ENCODE assay signal across 27 cellular contexts in the genomic region with DNA sequence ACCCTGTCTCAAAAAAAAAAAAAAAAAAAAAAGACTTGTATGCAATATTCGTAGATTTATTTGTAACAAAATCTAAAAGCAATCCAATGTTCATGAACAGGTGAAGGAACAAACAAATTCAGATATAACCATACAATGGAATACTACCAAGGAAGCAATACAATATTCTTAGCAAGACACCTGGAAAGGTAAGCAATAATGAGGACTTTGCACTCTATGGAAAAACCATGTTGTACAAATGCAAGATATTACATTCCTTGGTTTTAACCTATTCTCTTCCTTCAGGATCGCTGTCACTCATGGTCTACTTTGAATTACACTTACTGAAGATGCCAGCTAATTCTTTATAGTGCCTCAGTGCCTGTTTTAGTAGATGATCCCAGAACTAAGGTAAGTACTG. TPM values are rescaled to one million over a fixed set of nuclear protein-coding genes. Genes with fewer than 3 reads are reported as not detected.
DNase-seq lines count a peak whose midpoint lies in the region; ATAC-seq, FAIRE-seq and TF ChIP-seq lines count a peak whose summit lies in the region.
"Had no signal": no experiment of that assay in that cellular context is flagged by ENCODE, and none has a peak within 500 bp of the region (broad histone marks: within the 10 kb centered on the region; RNA-seq: fewer than 3 reads in every experiment).

No MANE protein-coding gene starts in this region.

- no TSS peak for BruUV-seq in PC-3 (replicated peaks; lab: Mats Ljungman, UMichigan)

- H3K9me1 ChIP-seq in keratinocyte (ENCODE audit: control insufficient read depth, extremely low read depth, insufficient read depth, low read length), result no peaks in the 10 kb centered on the region

- H3K27me3 ChIP-seq in PC-3 (ENCODE audit: low read length) (no peaks in the 10 kb centered on the region), astrocyte (ENCODE audit: insufficient read depth, low read length) (no peaks in the 10 kb centered on the region), keratinocyte (ENCODE audit: control insufficient read depth, extremely low read depth, insufficient read depth, low read length) (no peaks in the 10 kb centered on the region), small intestine (ENCODE audit: control insufficient read depth in 2 of 2, insufficient read depth in 2 of 2, low read length in 2 of 2) (no peaks in the 10 kb centered on the region), MM.1S (replicated peaks; ENCODE audit: insufficient read depth, low read length) (no peaks in the 10 kb centered on the region)
- H3K27me3 ChIP-seq: BE2C; BLaER1 treated with 17β-estradiol and CSF1 and Interleukin-3, amounts not matched to agents 10 nM and 100 nM had no signal

- peaks cover 2% of the 10 kb centered on the region for H3K9me3 Mint-ChIP-seq in astrocyte (ENCODE audit: unreplicated experiment)

- no peaks in the 10 kb centered on the region for H3K9me3 ChIP-seq in PC-3 (ENCODE audit: low read length)
- H3K9me3 ChIP-seq in astrocyte (ENCODE audit: insufficient read depth, low read depth, low read length), result no peaks in the 10 kb centered on the region
- H3K9me3 ChIP-seq in keratinocyte (ENCODE audit: control insufficient read depth, low read depth, low read length), result no peaks in the 10 kb centered on the region
- H3K9me3 ChIP-seq in small intestine (ENCODE audit: control insufficient read depth, low read depth), result no peaks in the 10 kb centered on the region
- no peaks in the 10 kb centered on the region for H3K9me3 ChIP-seq in MM.1S (replicated peaks; ENCODE audit: insufficient read depth, low read length)
- H3K9me3 ChIP-seq: A549; BE2C; BLaER1 treated with 17β-estradiol and CSF1 and Interleukin-3, amounts not matched to agents 10 nM and 100 nM had no signal

- ATAC-seq in PC-3 (no peak), HG03521 (IDR thresholded peaks at IDR 0.05; ENCODE audit: unreplicated experiment) (no peak)
- ATAC-seq: A549, GM12878 had no signal

- H3K9ac ChIP-seq in PC-3 (ENCODE audit: low read length) (peak overlapping the region; percentile 68), astrocyte (ENCODE audit: low read length) (no peak overlapping the region), keratinocyte (ENCODE audit: control insufficient read depth, extremely low read depth, insufficient read depth, low read length) (no peak overlapping the region), MM.1S (ENCODE audit: low read length) (no peak overlapping the region)
- H3K9ac ChIP-seq: BLaER1 treated with 17β-estradiol and CSF1 and Interleukin-3, amounts not matched to agents 10 nM and 100 nM; GM23248 had no signal

- H3K4me3 ChIP-seq in PC-3 (ENCODE audit: low read length), result no peak overlapping the region
- no peak overlapping the region for H3K4me3 ChIP-seq in astrocyte (ENCODE audit: insufficient read depth, low read depth, low read length)
- H3K4me3 ChIP-seq in keratinocyte (ENCODE audit: control insufficient read depth in 2 of 3, extremely low read depth in 1 of 3, insufficient read depth in 2 of 3, low read depth in 1 of 3, low read length in 3 of 3), result no peak overlapping the region
- H3K4me3 ChIP-seq in small intestine (ENCODE audit: low read depth in 1 of 2, low read length in 2 of 2), result no peak overlapping the region
- no peak overlapping the region for H3K4me3 ChIP-seq in MM.1S (ENCODE audit: low read length)
- H3K4me3 ChIP-seq: A549; BLaER1 treated with 17β-estradiol and CSF1 and Interleukin-3, amounts not matched to agents 10 nM and 100 nM; GM12878; GM23248 had no signal

- H3K27me3 Mint-ChIP-seq in astrocyte (ENCODE audit: low read depth, unreplicated experiment), result no peaks in the 10 kb centered on the region

- CTCF ChIA-PET in PC-3 (lab: Charles Lee), result no interaction called here

- TF ChIP-seq CTCF in PC-3 (conservative IDR thresholded peaks at IDR 0.05; ENCODE audit: low read depth, low read length) (no peak), astrocyte (IDR thresholded peaks at IDR 0.05; ENCODE audit: insufficient read depth, low read depth, low read length) (no peak), keratinocyte (optimal IDR thresholded peaks at IDR 0.05 in 1 of 3, IDR thresholded peaks at IDR 0.05 in 1 of 3, conservative IDR thresholded peaks at IDR 0.05 in 1 of 3; ENCODE audit: extremely low read depth in 1 of 3, insufficient read depth in 2 of 3, low read length in 3 of 3) (no peak), MM.1S (IDR thresholded peaks at IDR 0.05; ENCODE audit: low read length) (no peak)

- H3K4me2 ChIP-seq in PC-3 (ENCODE audit: low read length) (no peak overlapping the region; the same call in 1 of the 2 replicates), astrocyte (ENCODE audit: low read length) (no peak overlapping the region), keratinocyte (ENCODE audit: control insufficient read depth, extremely low read depth, insufficient read depth, low read depth, low read length) (no peak overlapping the region), MM.1S (ENCODE audit: low read depth, low read length) (no peak overlapping the region)
- H3K4me2 ChIP-seq: A549; BLaER1 treated with 17β-estradiol and CSF1 and Interleukin-3, amounts not matched to agents 10 nM and 100 nM had no signal

- no peaks in the 10 kb centered on the region for H3K9me2 ChIP-seq in PC-3 (replicated peaks; ENCODE audit: low read length)
- H3K9me2 ChIP-seq in MM.1S (replicated peaks; ENCODE audit: insufficient read depth, low read length), result no peaks in the 10 kb centered on the region

- no peak for FAIRE-seq in astrocyte (lab: Jason Lieb, UNC)
- peak; percentile 29 for FAIRE-seq in keratinocyte (lab: Jason Lieb, UNC)
- FAIRE-seq in small intestine (lab: Jason Lieb, UNC), result no peak
- FAIRE-seq: A549, D721Med, GM12878, GM19239, H1 had no signal

- DNase-seq in PC-3 (no peak), astrocyte (ENCODE audit: low read depth) (no peak), keratinocyte (ENCODE audit: low read depth, low spot score) (no peak), small intestine (peak; percentile 43), MM.1S (no peak), hypothalamus (lab: John Stamatoyannopoulos, UW) (no peak)
- DNase-seq: 8988T; ACHN; AML-193; BE2C; CD4-positive, alpha-beta T cell; CD8-positive, alpha-beta memory T cell; DMS 273 treated with DMSO at 0.1 percent for 48 hours; DMS79; EL; GDM1; GM23248; H7; HCEC 1CT had no signal

- no peaks in the 10 kb centered on the region for H3K79me2 ChIP-seq in PC-3 (ENCODE audit: low read length)
- H3K79me2 ChIP-seq in astrocyte (ENCODE audit: insufficient read depth, low read length), result no peaks in the 10 kb centered on the region
- no peaks in the 10 kb centered on the region for H3K79me2 ChIP-seq in keratinocyte (ENCODE audit: control insufficient read depth, insufficient read depth, low read length)
- H3K79me2 ChIP-seq in MM.1S (ENCODE audit: low read length), result no peaks in the 10 kb centered on the region

- 60 to 83% (median 82%) methylated on average over 2 of the region's 2 CpGs for WGBS in small intestine, 3 donors

- H3K4me1 ChIP-seq in PC-3 (ENCODE audit: insufficient read depth, low read length) (peaks cover 46% of the 10 kb centered on the region), astrocyte (ENCODE audit: insufficient read depth, low read length) (no peaks in the 10 kb centered on the region), keratinocyte (ENCODE audit: control insufficient read depth, extremely low read depth, insufficient read depth, low read length) (peaks cover 38% of the 10 kb centered on the region), small intestine (ENCODE audit: control insufficient read depth in 2 of 2, insufficient read depth in 1 of 2, low read depth in 1 of 2, low read length in 1 of 2) (no peaks in the 10 kb centered on the region), MM.1S (ENCODE audit: low read length) (no peaks in the 10 kb centered on the region)
- H3K4me1 ChIP-seq: BE2C had no signal

- dilution Hi-C loops in keratinocyte (cut with MboI; ENCODE audit: extremely low pct_ligation_motif_present, low sequenced_read_pairs), result no loop called here

- H4K20me1 ChIP-seq in PC-3 (ENCODE audit: low read length), result no peaks in the 10 kb centered on the region
- H4K20me1 ChIP-seq in astrocyte (ENCODE audit: insufficient read depth, low read length), result no peaks in the 10 kb centered on the region
- H4K20me1 ChIP-seq in keratinocyte (ENCODE audit: control insufficient read depth, extremely low read depth, insufficient read depth, low read length), result no peaks in the 10 kb centered on the region
- H4K20me1 ChIP-seq in MM.1S (ENCODE audit: insufficient read depth, low read length), result no peaks in the 10 kb centered on the region
- H4K20me1 ChIP-seq: BLaER1 treated with 17β-estradiol and CSF1 and Interleukin-3, amounts not matched to agents 10 nM and 100 nM had no signal

- intact Hi-C loops in PC-3 (cut with micrococcal nuclease), result loop anchor here (5.0 kb wide), 1 partner anchor 35 kb away; no protein-coding TSS in a partner anchor

- H3F3A ChIP-seq in PC-3 (ENCODE audit: low read length, unreplicated experiment) (peaks cover 8% of the 10 kb centered on the region), MM.1S (ENCODE audit: insufficient read depth, low read length) (no peaks in the 10 kb centered on the region)

- H3K36me3 ChIP-seq in PC-3 (ENCODE audit: low read depth, low read length) (no peaks in the 10 kb centered on the region), astrocyte (ENCODE audit: insufficient read depth, low read length) (no peaks in the 10 kb centered on the region), keratinocyte (ENCODE audit: control insufficient read depth in 2 of 2, extremely low read depth in 1 of 2, insufficient read depth in 2 of 2, low read length in 2 of 2) (no peaks in the 10 kb centered on the region), small intestine (ENCODE audit: control insufficient read depth in 2 of 2, insufficient read depth in 2 of 2, low read length in 2 of 2) (no peaks in the 10 kb centered on the region), MM.1S (replicated peaks; ENCODE audit: insufficient read depth, low read length) (no peaks in the 10 kb centered on the region)
- H3K36me3 ChIP-seq: BE2C; BLaER1 treated with 17β-estradiol and CSF1 and Interleukin-3, amounts not matched to agents 10 nM and 100 nM had no signal

- peaks cover 16% of the 10 kb centered on the region for H3K4me1 Mint-ChIP-seq in astrocyte (ENCODE audit: low read depth, unreplicated experiment)
- H3K4me1 Mint-ChIP-seq: CD8-positive, alpha-beta memory T cell had no signal

- peak overlapping the region; percentile 21 for H3K27ac Mint-ChIP-seq in astrocyte (ENCODE audit: unreplicated experiment)
- H3K27ac Mint-ChIP-seq: CD14-positive monocyte; CD4-positive, alpha-beta T cell; CD8-positive, alpha-beta memory T cell had no signal

- H3K36me3 Mint-ChIP-seq in astrocyte (ENCODE audit: low read depth, unreplicated experiment), result peaks cover 3% of the 10 kb centered on the region
- H3K36me3 Mint-ChIP-seq: CD14-positive monocyte; CD8-positive, alpha-beta memory T cell had no signal

- no peak overlapping the region for H2AFZ ChIP-seq in PC-3 (ENCODE audit: low read length)
- no peak overlapping the region for H2AFZ ChIP-seq in astrocyte (ENCODE audit: low read depth, low read length)
- H2AFZ ChIP-seq in keratinocyte (ENCODE audit: control insufficient read depth, low read length), result no peak overlapping the region
- no peak overlapping the region for H2AFZ ChIP-seq in MM.1S (ENCODE audit: low read length)
- H2AFZ ChIP-seq: GM23248 had no signal

- H3K27ac ChIP-seq in PC-3 (ENCODE audit: low read length), result peak overlapping the region; percentile 96
- H3K27ac ChIP-seq in astrocyte (ENCODE audit: low read depth, low read length), result no peak overlapping the region
- no peak overlapping the region for H3K27ac ChIP-seq in keratinocyte (ENCODE audit: control insufficient read depth, insufficient read depth, low read length)
- no peak overlapping the region for H3K27ac ChIP-seq in small intestine (ENCODE audit: low read depth in 1 of 2, low read length in 1 of 2)
- no peak overlapping the region for H3K27ac ChIP-seq in MM.1S (ENCODE audit: low read length)
- H3K27ac ChIP-seq: A549; BLaER1 treated with 17β-estradiol and CSF1 and Interleukin-3, amounts not matched to agents 10 nM and 100 nM; GM23248 had no signal

- no peak overlapping the region for H3K4me3 Mint-ChIP-seq in astrocyte (ENCODE audit: unreplicated experiment)
- H3K4me3 Mint-ChIP-seq: CD14-positive monocyte; CD4-positive, alpha-beta T cell; CD8-positive, alpha-beta memory T cell had no signal

- POLR2A ChIA-PET in PC-3 (lab: Charles Lee; ENCODE audit: unreplicated experiment), result no interaction called here

RNA-seq across cellular contexts. Expression of a gene that starts 14.7 kb away (rescaled TPM):
- total RNA-seq in PC-3 (2014; rRNA removed), result 82.6 and 104 TPM in 2 replicates
- total RNA-seq in astrocyte, result 0.05 and 0.25 TPM in 2 replicates
- polyA plus RNA-seq in keratinocyte, result 27.7 to 43.9 TPM (median 35.3 TPM) in 3 replicates
- 0.81 TPM for polyA plus RNA-seq in keratinocyte (2011; ENCODE audit: low read depth)
- polyA plus RNA-seq in keratinocyte (2011; cell fraction: cytosol; rRNA removed), result 10.6 and 18.7 TPM in 2 replicates
- 49.2 and 51.7 TPM in 2 replicates for polyA plus RNA-seq in keratinocyte (2011; cell fraction: nucleus; rRNA removed)
- polyA plus RNA-seq in keratinocyte (2012; ENCODE audit: low replicate concordance), result 1.3 and 18.6 TPM in 2 replicates
- polyA minus RNA-seq in keratinocyte, result 27.6 to 62.8 TPM (median 50.3 TPM) in 3 replicates
- polyA minus RNA-seq in keratinocyte (2011; cell fraction: cytosol; rRNA and poly(A)+ RNA removed), result 22.8 TPM
- 30.0 and 57.9 TPM in 2 replicates for polyA minus RNA-seq in keratinocyte (2011; cell fraction: nucleus; rRNA and poly(A)+ RNA removed)
- polyA plus RNA-seq in small intestine, result 1 to 10 TPM; 1.1 to 1.7 (median 1.6) TPM
- total RNA-seq: CD4-positive, alpha-beta T cell; CD8-positive, alpha-beta memory T cell; GM23248; H1; H7 had no signal
- polyA plus RNA-seq: CD14-positive monocyte; CD8-positive, alpha-beta memory T cell; GM12878; GM23248; H1 had no signal

Comparison
In these comparisons a context has a peak if more than half of its experiments do, and no peak if none do; other contexts are left out.
1. RNA of a gene that starts 14.7 kb away (total RNA-seq): 82.6 to 104 TPM in PC-3; 0.05 to 0.25 TPM in astrocyte; every median in the first group is over 10 times any median in the second.